Comparison of ENCODE assay signal across 12 cellular contexts in the genomic region with DNA sequence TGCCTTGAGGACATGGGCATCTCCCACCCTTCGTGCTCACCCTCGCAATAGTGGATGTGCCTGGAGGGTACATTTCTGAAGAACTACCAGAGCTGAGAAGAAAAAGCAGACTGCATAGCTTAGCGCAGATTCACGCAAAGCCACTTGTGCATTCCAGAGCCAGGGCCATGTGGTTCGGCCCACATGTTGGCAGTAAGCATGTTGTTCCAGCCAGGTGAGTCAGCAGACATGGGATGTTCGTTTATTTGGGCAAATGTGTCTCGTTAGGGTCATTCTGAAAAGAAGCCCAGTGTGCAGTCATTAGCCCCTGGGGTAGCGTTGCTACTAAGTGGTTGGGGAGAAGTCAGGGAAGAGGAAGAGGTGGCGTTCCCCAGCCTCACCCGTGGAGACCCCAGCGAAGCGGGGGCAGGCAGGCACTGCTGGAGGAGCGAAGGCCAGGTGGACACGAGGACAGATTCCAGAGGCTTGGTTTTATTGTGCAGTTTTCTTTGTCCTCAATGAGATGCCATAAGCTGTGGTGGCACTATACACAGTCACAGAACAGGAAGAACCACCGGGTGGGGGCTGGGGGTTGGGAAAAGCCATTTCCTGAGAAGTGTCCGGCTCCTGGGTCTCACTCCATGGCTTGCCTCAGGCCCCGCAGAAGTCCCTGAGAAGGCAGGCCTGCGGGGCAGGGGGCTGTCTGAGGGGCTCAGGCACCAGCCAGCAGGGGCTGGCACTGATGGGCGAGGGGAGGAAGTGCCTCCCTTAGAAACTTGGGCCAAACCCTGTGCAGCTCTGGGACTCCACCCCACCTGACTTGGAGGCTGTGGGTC. TPM values are rescaled to one million over a fixed set of nuclear protein-coding genes. Genes with fewer than 3 reads are reported as not detected.
DNase-seq lines count a peak whose midpoint lies in the region; ATAC-seq and TF ChIP-seq lines count a peak whose summit lies in the region.
"Had no signal": no experiment of that assay in that cellular context is flagged by ENCODE, and none has a peak within 500 bp of the region (broad histone marks: within the 10 kb centered on the region; RNA-seq: fewer than 3 reads in every experiment).

No MANE protein-coding gene starts in this region.

- no peaks in the 10 kb centered on the region for H3K79me2 ChIP-seq in MM.1S (ENCODE audit: low read length)

- BruUV-seq in A673 (replicated peaks; lab: Mats Ljungman, UMichigan), result no TSS peak

- intact Hi-C loops in A673 (cut with micrococcal nuclease; ENCODE audit: unreplicated experiment) (no loop called here), breast epithelium (cut with DNase I; ENCODE audit: low total_unique reads) (no loop called here)

- H3K4me2 ChIP-seq in MM.1S (ENCODE audit: low read depth, low read length), result no peak overlapping the region

- no peaks in the 10 kb centered on the region for H3F3A ChIP-seq in MM.1S (ENCODE audit: insufficient read depth, low read length)

- no peaks in the 10 kb centered on the region for H3K9me2 ChIP-seq in MM.1S (replicated peaks; ENCODE audit: insufficient read depth, low read length)

- H3K4me3 ChIP-seq in A673 (ENCODE audit: low read depth, low read length, poor library complexity, severe bottlenecking), result no peak overlapping the region
- peak overlapping the region in 1 of 3 donors; percentile 1 for H3K4me3 ChIP-seq in breast epithelium
- no peak overlapping the region for H3K4me3 ChIP-seq in kidney epithelial cell (ENCODE audit: low read depth, low read length)
- no peak overlapping the region for H3K4me3 ChIP-seq in MM.1S (ENCODE audit: low read length)
- H3K4me3 ChIP-seq: testis had no signal

- H3K27ac ChIP-seq in A673 (ENCODE audit: low read depth, low read length, poor library complexity, severe bottlenecking) (peak overlapping the region; percentile 11), breast epithelium (peak overlapping the region; percentile 78 to 87), MM.1S (ENCODE audit: low read length) (no peak overlapping the region)
- H3K27ac ChIP-seq: testis had no signal

- H3K27me3 ChIP-seq in A673 (replicated peaks; ENCODE audit: insufficient read depth, low read depth, low read length, poor library complexity) (no peaks in the 10 kb centered on the region), breast epithelium (peaks cover 2 to 23% of the 10 kb centered on the region in 2 donors), kidney epithelial cell (ENCODE audit: control insufficient read depth, insufficient read depth, low read length) (peaks cover 20% of the 10 kb centered on the region), MM.1S (replicated peaks; ENCODE audit: insufficient read depth, low read length) (peaks cover 33% of the 10 kb centered on the region)
- H3K27me3 ChIP-seq: testis had no signal

- TF ChIP-seq CTCF in A673 (conservative IDR thresholded peaks at IDR 0.05; ENCODE audit: low read depth, low read length), result no peak
- TF ChIP-seq CTCF in breast epithelium (IDR thresholded peaks at IDR 0.05), result no peak
- TF ChIP-seq CTCF in kidney epithelial cell (IDR thresholded peaks at IDR 0.05; ENCODE audit: insufficient read depth, low read length, poor library complexity, severe bottlenecking), result no peak
- TF ChIP-seq CTCF in MM.1S (IDR thresholded peaks at IDR 0.05; ENCODE audit: low read length), result no peak

- H3K4me1 ChIP-seq in A673 (ENCODE audit: insufficient read depth, low read length, poor library complexity, severe bottlenecking) (peaks cover 17% of the 10 kb centered on the region), breast epithelium (no peaks in the 10 kb centered on the region), MM.1S (ENCODE audit: low read length) (no peaks in the 10 kb centered on the region)

- ATAC-seq in GM21737 (IDR thresholded peaks at IDR 0.05; ENCODE audit: unreplicated experiment) (no peak), HG03097 (IDR thresholded peaks at IDR 0.05; ENCODE audit: low FRiP score, unreplicated experiment) (no peak)
- ATAC-seq: activated T-cell treated with anti-CD3 and anti-CD28 coated beads, Interleukin-2, amount 50 U/mL, for 4 hours had no signal

- no peaks in the 10 kb centered on the region for H4K20me1 ChIP-seq in MM.1S (ENCODE audit: insufficient read depth, low read length)

- H3K9ac ChIP-seq in MM.1S (ENCODE audit: low read length), result no peak overlapping the region

- no peaks in the 10 kb centered on the region for H3K9me3 ChIP-seq in A673 (ENCODE audit: low read depth, low read length, poor library complexity, severe bottlenecking)
- no peaks in the 10 kb centered on the region for H3K9me3 ChIP-seq in breast epithelium
- H3K9me3 ChIP-seq in MM.1S (replicated peaks; ENCODE audit: insufficient read depth, low read length), result no peaks in the 10 kb centered on the region
- H3K9me3 ChIP-seq: testis had no signal

- H2AFZ ChIP-seq in MM.1S (ENCODE audit: low read length), result no peak overlapping the region

- H3K36me3 ChIP-seq in A673 (ENCODE audit: insufficient read depth, low read length, poor library complexity, severe bottlenecking), result peaks cover 19% of the 10 kb centered on the region
- no peaks in the 10 kb centered on the region for H3K36me3 ChIP-seq in breast epithelium
- no peaks in the 10 kb centered on the region for H3K36me3 ChIP-seq in kidney epithelial cell (ENCODE audit: control insufficient read depth, insufficient read depth, low read length)
- no peaks in the 10 kb centered on the region for H3K36me3 ChIP-seq in MM.1S (replicated peaks; ENCODE audit: insufficient read depth, low read length)

- POLR2A ChIA-PET in A673 (lab: Charles Lee; ENCODE audit: low non-redundant PET), result no interaction called here

- CTCF ChIA-PET in A673 (lab: Charles Lee), result no interaction called here

- no peak for TF ChIP-seq POLR2A in breast epithelium (IDR thresholded peaks at IDR 0.05)

- no peak for DNase-seq in A673 (ENCODE audit: low spot score)
- peak; percentile 81 for DNase-seq in HT1080 (ENCODE audit: low read depth)
- peak in 1 of 2 donors; percentile 79 for DNase-seq in breast epithelium (ENCODE audit: low spot score in 2 of 2)
- peak; percentile 64 for DNase-seq in kidney epithelial cell (ENCODE audit: low read depth)
- DNase-seq in MM.1S, result no peak
- no peak for DNase-seq in activated CD4-positive, alpha-beta T cell treated with anti-CD3 and anti-CD28 coated beads for 1 hour
- DNase-seq: activated T-cell treated with anti-CD3 and anti-CD28 coated beads, Interleukin-2, amount 50 U/mL, for 4 hours; effector CD4-positive, alpha-beta T cell; T-helper 1 cell; testis had no signal

RNA-seq across cellular contexts. Expression of a gene that starts 5.0 kb away (rescaled TPM):
- total RNA-seq in A673 (2021), result 150 and 187 TPM in 2 replicates
- total RNA-seq in HT1080 (2014; rRNA removed; shearing (Covaris generic)), result 0.20 TPM in 1 of 2 replicates, not detected in the other
- not detected in 2 replicates for polyA plus RNA-seq in HT1080 (2015; cell fraction: cytosol; rRNA removed)
- not detected in 2 replicates for polyA plus RNA-seq in HT1080 (2015; cell fraction: nucleus; rRNA removed)
- total RNA-seq in breast epithelium, result 10 to 100 TPM in 2 of 3 donors, 1 to 10 TPM in 1; 8.5 to 26.3 (median 23.8) TPM
- total RNA-seq in kidney epithelial cell, result 5.4 and 9.7 TPM in 2 replicates

RNA-seq across cellular contexts. Expression of a gene that starts 36.4 kb away (rescaled TPM):
- total RNA-seq in A673 (2021) (4.8 and 6.2 TPM in 2 replicates), breast epithelium (1 to 10 TPM in 2 of 3 donors, under 1 TPM in 1; 0.48 to 3.8 (median 2.0) TPM), kidney epithelial cell (1.6 and 2.0 TPM in 2 replicates)
- total RNA-seq in HT1080 (2014; rRNA removed; shearing (Covaris generic)), result 0.20 and 1.0 TPM in 2 replicates
- polyA plus RNA-seq in HT1080 (2015; cell fraction: cytosol; rRNA removed), result 0.37 and 0.73 TPM in 2 replicates
- polyA plus RNA-seq in HT1080 (2015; cell fraction: nucleus; rRNA removed), result 0.27 and 0.29 TPM in 2 replicates

Comparison
In these comparisons a context has a peak if more than half of its experiments do, and no peak if none do; other contexts are left out.
1. DNase-seq: peak in HT1080 (single experiment) and kidney epithelial cell (single experiment); none in A673 (single experiment), MM.1S (single experiment) and activated CD4-positive, alpha-beta T cell treated with anti-CD3 and anti-CD28 coated beads for 1 hour (single experiment).